ENCODE assay signal across 8 cellular contexts in the genomic region with DNA sequence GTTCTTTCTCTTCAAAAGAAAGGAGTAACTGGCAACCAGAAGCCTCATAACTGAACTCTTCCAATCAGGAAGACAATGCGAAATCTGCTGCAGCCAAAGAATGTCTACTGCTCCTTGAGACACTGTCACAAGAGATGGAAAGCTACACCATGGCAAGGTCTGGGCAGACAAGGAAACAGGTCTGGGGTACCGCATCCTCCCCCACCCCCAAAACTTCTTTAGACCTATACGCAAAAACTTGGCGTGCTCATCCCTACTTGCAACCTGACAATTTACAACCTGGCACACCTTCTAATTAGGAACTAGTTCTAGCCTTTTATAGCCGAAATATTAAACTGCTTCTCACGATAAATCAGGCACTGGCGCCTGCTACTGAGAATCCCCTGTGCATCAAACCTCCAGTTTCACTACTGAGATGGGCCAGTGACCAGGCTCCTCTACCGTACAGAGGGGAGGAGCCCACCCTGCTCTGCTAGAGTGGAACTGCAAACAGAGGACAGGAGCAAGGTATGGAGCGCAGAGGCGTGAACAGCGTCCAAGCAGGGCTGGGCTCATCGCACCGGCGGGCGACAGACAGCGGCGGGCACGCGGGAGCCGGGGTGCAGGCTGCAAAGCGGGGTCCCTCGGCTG. TPM values are rescaled to one million over a fixed set of nuclear protein-coding genes. Genes with fewer than 3 reads are reported as not detected.
A peak's percentile ranks its signal among the peaks of the same experiment; 100 is the strongest.
DNase-seq lines count a peak whose midpoint lies in the region; ATAC-seq, FAIRE-seq and TF ChIP-seq lines count a peak whose summit lies in the region.

No MANE protein-coding gene starts in this region.

- no peaks in the 10 kb centered on the region for H3K36me3 ChIP-seq in GM12878 (ENCODE audit: control insufficient read depth in 2 of 2, insufficient read depth in 2 of 2, low read length in 1 of 2)
- H3K36me3 ChIP-seq in skeletal muscle tissue (ENCODE audit: control insufficient read depth in 3 of 3, insufficient read depth in 3 of 3, low read length in 3 of 3), result peaks cover 0 to 4% (median 3%) of the 10 kb centered on the region in 3 donors

- peak overlapping the region; percentile 97 for H2AFZ ChIP-seq in GM12878 (ENCODE audit: control insufficient read depth, low read depth, low read length)

- no peak for TF ChIP-seq RAD21 in GM12878 (IDR thresholded peaks at IDR 0.05; ENCODE audit: insufficient read depth, low read depth, low read length)

- WGBS in GM12878 (ENCODE audit: insufficient coverage, insufficient replicate concordance, low lambda C conversion rate, missing lambda C conversion rate), result 7% methylated on average over 20 of the region's 22 CpGs

- H3K9ac ChIP-seq in GM12878 (ENCODE audit: control insufficient read depth, insufficient read depth, low read length) (peak overlapping the region; percentile 18; the same call in 1 of the 2 replicates), skeletal muscle tissue (ENCODE audit: low read depth in 1 of 3, low read length in 3 of 3) (peak overlapping the region; percentile 88 to 93 (median 92))

- RAD21 ChIA-PET in GM12878 (lab: Charles Lee; ENCODE audit: unreplicated experiment), result no interaction called here

- DNase-seq in AG04450 (ENCODE audit: low read depth, low spot score) (no peak), NCI-H2171 (lab: John Stamatoyannopoulos, UW) (peak; percentile 76), GM12878 (ENCODE audit: low read depth, low spot score) (peak; percentile 9), GM12892 (ENCODE audit: insufficient read length) (no peak)

- no peaks in the 10 kb centered on the region for H4K20me1 ChIP-seq in GM12878 (ENCODE audit: control insufficient read depth, insufficient read depth)

- no peak overlapping the region for H3K27ac ChIP-seq in AG04450 (ENCODE audit: low read depth, low read length)
- no peak overlapping the region for H3K27ac ChIP-seq in GM12878 (ENCODE audit: control insufficient read depth, insufficient read depth)
- H3K27ac ChIP-seq in skeletal muscle tissue (ENCODE audit: low read depth, low read length), result peak overlapping the region; percentile 80

- H3K9me3 ChIP-seq in AG04450 (ENCODE audit: control insufficient read depth, insufficient read depth, low read length), result no peaks in the 10 kb centered on the region; the same call in 1 of the 2 replicates
- H3K9me3 ChIP-seq in GM12878 (replicated peaks; ENCODE audit: control insufficient read depth, insufficient read depth, low read length), result no peaks in the 10 kb centered on the region
- H3K9me3 ChIP-seq in skeletal muscle tissue (ENCODE audit: control insufficient read depth in 3 of 3, low read length in 3 of 3), result no peaks in the 10 kb centered on the region

- H3K27me3 ChIP-seq in AG04450 (ENCODE audit: control insufficient read depth, insufficient read depth, low read length), result no peaks in the 10 kb centered on the region
- H3K27me3 ChIP-seq in GM12878 (replicated peaks in 1 of 2; ENCODE audit: control insufficient read depth in 2 of 2, insufficient read depth in 2 of 2, low read length in 1 of 2), result no peaks in the 10 kb centered on the region
- no peaks in the 10 kb centered on the region for H3K27me3 ChIP-seq in skeletal muscle tissue (ENCODE audit: control insufficient read depth in 3 of 3, insufficient read depth in 3 of 3, low read length in 3 of 3)

- CTCF ChIA-PET in AG04450 (lab: Charles Lee) (interaction anchor here (0.8 to 1.4 kb wide), 2 partner anchors 8 to 157 kb away, joined by 3 read pairs; no protein-coding TSS in a partner anchor), GM12878 (lab: Yijun Ruan, JAX) (no interaction called here)

- BruUV-seq in GM12878 (replicated peaks; lab: Mats Ljungman, UMichigan), result no TSS peak

- intact Hi-C loops in GM12878 (cut with micrococcal nuclease; ENCODE audit: unreplicated experiment), result loop anchor here (10.0 kb wide), 3 partner anchors 161 to 371 kb away; no protein-coding TSS in a partner anchor

- POLR2A ChIA-PET in AG04450 (lab: Yijun Ruan, JAX) (interaction anchor here (0.6 kb wide), 1 partner anchor 11 kb away, joined by 5 read pairs; no protein-coding TSS in a partner anchor), GM12878 (lab: Charles Lee) (no interaction called here)

- FAIRE-seq in GM12878 (lab: Jason Lieb, UNC) (peak; percentile 83), GM12892 (lab: Jason Lieb, UNC) (no peak)

- no peak for TF ChIP-seq EP300 in GM12878 (IDR thresholded peaks at IDR 0.05; ENCODE audit: borderline replicate concordance in 1 of 2, control insufficient read depth in 1 of 2, low read depth in 2 of 2, low read length in 2 of 2)

- TF ChIP-seq CTCF in AG04450 (IDR thresholded peaks at IDR 0.05; ENCODE audit: low read depth, low read length) (no peak), GM12878 (IDR thresholded peaks at IDR 0.05 in 2 of 3, conservative IDR thresholded peaks at IDR 0.05 in 1 of 3; ENCODE audit: control insufficient read depth in 2 of 3, extremely low read depth in 1 of 3, insufficient read depth in 1 of 3, low read depth in 3 of 3, low read length in 3 of 3) (no peak)

- H3K79me2 ChIP-seq in GM12878 (ENCODE audit: control insufficient read depth, insufficient read depth, low read length), result peaks cover 2% of the 10 kb centered on the region

- H3K4me3 ChIP-seq in AG04450 (ENCODE audit: low read depth, low read length) (peak overlapping the region; percentile 81), GM12878 (peak overlapping the region; percentile 80), iPS-11a (ENCODE audit: low read depth, low read length) (peak overlapping the region; percentile 67), skeletal muscle tissue (ENCODE audit: low read length in 3 of 3) (peak overlapping the region; percentile 94 to 96 (median 95))

- H3K4me2 ChIP-seq in GM12878 (ENCODE audit: control insufficient read depth, insufficient read depth), result peak overlapping the region; percentile 81

- H3K4me1 ChIP-seq in GM12878 (ENCODE audit: control insufficient read depth, insufficient read depth, low read length), result peaks cover 7% of the 10 kb centered on the region
- H3K4me1 ChIP-seq in skeletal muscle tissue (ENCODE audit: control insufficient read depth in 3 of 3, insufficient read depth in 3 of 3, low read length in 3 of 3), result peaks cover 6 to 13% (median 10%) of the 10 kb centered on the region in 3 donors

- in situ Hi-C loops in GM12878 (cut with MboI), result no loop called here

- SMC1A ChIA-PET in GM12878 (lab: Charles Lee; ENCODE audit: uncharacterized antibody, unreplicated experiment), result no interaction called here

- ATAC-seq in GM18505 (IDR thresholded peaks at IDR 0.05; ENCODE audit: unreplicated experiment) (peak; percentile 40), HG02852 (IDR thresholded peaks at IDR 0.05; ENCODE audit: unreplicated experiment) (peak; percentile 35), GM12878 (peak; percentile 82)

- no peak for TF ChIP-seq POLR2A in GM18505 (IDR thresholded peaks at IDR 0.05; ENCODE audit: borderline replicate concordance, extremely low read depth, insufficient read depth, insufficient read length)
- TF ChIP-seq POLR2A in GM12878 (IDR thresholded peaks at IDR 0.05; ENCODE audit: low read depth, low read length), result no peak
- no peak for TF ChIP-seq POLR2A in GM12892 (IDR thresholded peaks at IDR 0.05; ENCODE audit: low read depth, low read length)

TF ChIP-seq in GM12878, 131 proteins besides CTCF, POLR2A, EP300 and RAD21 (continues in another document):
- TF ChIP-seq RB1 (IDR thresholded peaks at IDR 0.05; ENCODE audit: borderline replicate concordance), result no peak
- TF ChIP-seq MEF2B (IDR thresholded peaks at IDR 0.05; ENCODE audit: partially characterized antibody, poor library complexity, severe bottlenecking), result peak; percentile 2
- TF ChIP-seq ZNF384 (IDR thresholded peaks at IDR 0.05; ENCODE audit: borderline replicate concordance, low read depth, low read length), result no peak
- TF ChIP-seq ZNF622 (IDR thresholded peaks at IDR 0.05), result no peak
- TF ChIP-seq MYC (IDR thresholded peaks at IDR 0.05; ENCODE audit: insufficient read depth, insufficient read length, insufficient replicate concordance, low read length, severe bottlenecking), result no peak

RNA-seq across cellular contexts. Expression of a gene that starts 0.8 kb away (rescaled TPM):
- 43.7 and 54.9 TPM in 2 replicates for polyA plus RNA-seq in AG04450 (2011; rRNA removed)
- 16.6 and 22.8 TPM in 2 replicates for polyA minus RNA-seq in AG04450 (2011; rRNA and poly(A)+ RNA removed)
- total RNA-seq in GM12878 (2013; cell fraction: nucleolus; rRNA removed), result 10.2 and 16.0 TPM in 2 replicates
- total RNA-seq in GM12878 (2014; rRNA removed), result 11.2 and 11.3 TPM in 2 replicates
- total RNA-seq in GM12878 (2014; rRNA removed; fragmentation: Illumina TruSeq; extraction: Trizol), result 6.2 and 7.7 TPM in 2 replicates
- total RNA-seq in GM12878 (2021), result 9.1 and 10.2 TPM in 2 replicates
- 1.9 TPM for polyA plus RNA-seq in GM12878 (2011; ENCODE audit: low read depth)
- 6.0 and 6.5 TPM in 2 replicates for polyA plus RNA-seq in GM12878 (2011; rRNA removed)
- polyA plus RNA-seq in GM12878 (2011; cell fraction: cytosol; rRNA removed), result 5.2 and 5.8 TPM in 2 replicates
- polyA plus RNA-seq in GM12878 (2011; cell fraction: nucleus; rRNA removed), result 3.5 and 3.6 TPM in 2 replicates
- polyA plus RNA-seq in GM12878 (2012), result 3.1 and 4.2 TPM in 2 replicates
- 9.7 and 10.6 TPM in 2 replicates for polyA plus RNA-seq in GM12878 (2014; fragmentation: Illumina TruSeq; extraction: Trizol)
- polyA plus RNA-seq in GM12878 (2014; fragmentation: Nextera tagmentation; extraction: Ambion mirVana), result 1 to 10 TPM; 3.0 TPM
- polyA plus RNA-seq in GM12878 (2014; rRNA removed), result 7.7 and 9.8 TPM in 2 replicates
- 1 to 10 TPM; 7.5 to 8.6 TPM for polyA plus RNA-seq in GM12878 (2016; fragmentation: Nextera tagmentation; extraction: Ambion mirVana)
- polyA minus RNA-seq in GM12878 (2011; rRNA and poly(A)+ RNA removed), result 6.6 and 7.5 TPM in 2 replicates
- 1.7 and 1.8 TPM in 2 replicates for polyA minus RNA-seq in GM12878 (2011; cell fraction: cytosol; rRNA and poly(A)+ RNA removed)
- polyA minus RNA-seq in GM12878 (2011; cell fraction: nucleus; rRNA and poly(A)+ RNA removed), result 5.0 and 7.0 TPM in 2 replicates
- total RNA-seq in skeletal muscle tissue, result 101 TPM
- polyA plus RNA-seq in GM12892 (2012; ENCODE audit: missing spikeins), result 2.1 TPM

Comparison
In these comparisons a context has a peak if more than half of its experiments do, and no peak if none do; other contexts are left out.
1. DNase-seq: peak in NCI-H2171 (single experiment) and GM12878 (single experiment); none in AG04450 (single experiment) and GM12892 (single experiment).
2. Peak in every context shown above with its lines, with median percentiles within 50 percentile points of each other: H3K4me3 ChIP-seq and ATAC-seq.